In the genomic region with DNA sequence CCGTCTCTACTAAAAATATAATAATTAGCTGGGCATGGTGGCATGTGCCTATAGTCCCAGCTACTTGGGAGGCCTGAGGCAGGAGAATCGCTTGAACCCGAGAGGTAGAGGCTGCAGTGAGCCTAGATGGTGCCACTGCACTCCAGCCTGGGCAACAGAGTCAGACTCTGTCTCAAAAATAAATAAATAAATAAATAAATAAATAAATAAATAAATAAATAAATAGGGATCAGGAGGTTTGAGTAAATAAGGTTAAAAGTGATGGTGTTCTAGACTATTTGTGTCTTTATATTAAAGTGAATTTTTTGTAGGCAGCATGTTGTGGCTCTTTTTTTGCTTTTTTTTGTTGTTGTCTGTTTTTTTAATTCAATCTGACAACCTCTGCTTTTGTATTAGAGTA, we compare ENCODE assay signal across 7 cellular contexts. TPM values are rescaled to one million over a fixed set of nuclear protein-coding genes. Genes with fewer than 3 reads are reported as not detected.
"Had no signal": no experiment of that assay in that cellular context is flagged by ENCODE, and none has a peak within 500 bp of the region (broad histone marks: within the 10 kb centered on the region; RNA-seq: fewer than 3 reads in every experiment).

No MANE protein-coding gene starts in this region.

RNA-seq across cellular contexts. Expression of a gene that starts 17.0 kb away (rescaled TPM):
- total RNA-seq: GM23248, GM23338, H1, H4, H7, H9, HFFc6 had no signal
- polyA plus RNA-seq: GM23248, GM23338, H1 had no signal
